16 cellular contexts compared by ENCODE assay signal in genomic region chr3:122502139-122502538, GRCh38.
"Had no signal": no experiment of that assay in that cellular context is flagged by ENCODE, and none has a peak within 500 bp of the region (broad histone marks: within the 10 kb centered on the region; RNA-seq: fewer than 3 reads in every experiment).

No MANE protein-coding gene starts in this region.

- H3K4me3 Mint-ChIP-seq: activated naive CD4-positive, alpha-beta T cell treated with anti-CD3 and anti-CD28 coated beads, Interleukin-2, amount 10 ng/mL, durations not matched to agents 7 days and 5 days; naive thymus-derived CD4-positive, alpha-beta T cell; T-cell had no signal

- ATAC-seq: foreskin keratinocyte; mucosa of descending colon; naive thymus-derived CD4-positive, alpha-beta T cell; T-cell had no signal

- H3K9me3 ChIP-seq: mucosa of descending colon, transverse colon had no signal

- H3K36me3 ChIP-seq: transverse colon had no signal

- H3K9me3 Mint-ChIP-seq: activated naive CD4-positive, alpha-beta T cell treated with anti-CD3 and anti-CD28 coated beads, Interleukin-2, amount 10 ng/mL, durations not matched to agents 7 days and 5 days; activated T-helper 2 cell treated with anti-CD3 and anti-CD28 coated beads, Interferon-gamma antibody, Interleukin-2, Interleukin-4, amounts not matched to agents 10 μg/mL and 5 μg/mL and 100 μg/mL, durations not matched to agents 14 hours and 24 hours and 36 hours; T-cell had no signal

- H3K27me3 Mint-ChIP-seq: activated naive CD4-positive, alpha-beta T cell treated with anti-CD3 and anti-CD28 coated beads, Interleukin-2, amount 10 ng/mL, durations not matched to agents 7 days and 5 days; naive thymus-derived CD4-positive, alpha-beta T cell; T-cell had no signal

- DNase-seq: activated CD4-positive, alpha-beta T cell treated with anti-CD3 and anti-CD28 coated beads, Interleukin-2, amount 50 U/mL, for 48 hours; activated CD4-positive, CD25-positive, alpha-beta regulatory T cell treated with anti-CD3 and anti-CD28 coated beads, Interleukin-2, amount 50 U/mL, for 72 hours; activated naive CD4-positive, alpha-beta T cell treated with anti-CD3 and anti-CD28 coated beads, Interleukin-2, amount 10 ng/mL, durations not matched to agents 7 days and 5 days; activated T-cell treated with anti-CD3 and anti-CD28 coated beads, Interleukin-2, amount 50 U/mL, for 1 hour; foreskin keratinocyte; mammary epithelial cell; mucosa of descending colon; naive thymus-derived CD4-positive, alpha-beta T cell; stimulated activated CD4-positive, alpha-beta T cell treated with anti-CD3 and anti-CD28 coated beads, Interleukin-4, amount 100 ng/mL, for 4 hours; stimulated activated CD8-positive, alpha-beta memory T cell treated with anti-CD3 and anti-CD28 coated beads, Interleukin-4, amount 100 ng/mL, for 48 hours; stimulated activated naive CD4-positive, alpha-beta T cell treated with Interleukin-2 at 50 U/mL for 16 hours; T-cell; T-helper 9 cell; transverse colon had no signal

- H3K27ac ChIP-seq: foreskin keratinocyte, skin epidermis, transverse colon had no signal

- H3K4me3 ChIP-seq: mucosa of descending colon, skin epidermis, transverse colon had no signal

- H3K27me3 ChIP-seq: foreskin keratinocyte, transverse colon had no signal

- H3K27ac Mint-ChIP-seq: activated naive CD4-positive, alpha-beta T cell treated with anti-CD3 and anti-CD28 coated beads, Interleukin-2, amount 10 ng/mL, durations not matched to agents 7 days and 5 days; activated T-helper 2 cell treated with anti-CD3 and anti-CD28 coated beads, Interferon-gamma antibody, Interleukin-2, Interleukin-4, amounts not matched to agents 10 μg/mL and 5 μg/mL and 100 μg/mL, durations not matched to agents 14 hours and 24 hours and 36 hours; T-cell had no signal
